In genomic region chr20:51050636-51051035, GRCh38 we compare ENCODE assay signal across 22 cellular contexts.
"Had no signal": no experiment of that assay in that cellular context is flagged by ENCODE, and none has a peak within 500 bp of the region (broad histone marks: within the 10 kb centered on the region; RNA-seq: fewer than 3 reads in every experiment).

No MANE protein-coding gene starts in this region.

- H3K27me3 Mint-ChIP-seq: type B pancreatic cell had no signal

- ATAC-seq: left colon; naive thymus-derived CD4-positive, alpha-beta T cell; stimulated activated naive B cell treated with anti-CD40 and anti-IgM and Interleukin-4, amounts not matched to agents 10 μg/mL and 1 μg/mL and 100 μg/mL, for 72 hours had no signal

- H3K36me3 ChIP-seq: colonic mucosa, stomach, thyroid gland, uterus had no signal

- H3K27ac Mint-ChIP-seq: endodermal cell; naive thymus-derived CD4-positive, alpha-beta T cell; stimulated activated naive B cell treated with anti-CD40 and anti-IgM and Interleukin-4, amounts not matched to agents 10 μg/mL and 1 μg/mL and 100 μg/mL, for 72 hours; type B pancreatic cell had no signal

- H3K9me3 ChIP-seq: colonic mucosa, thyroid gland, uterus had no signal

- H3K36me3 Mint-ChIP-seq: naive thymus-derived CD4-positive, alpha-beta T cell; stimulated activated naive B cell treated with anti-CD40 and anti-IgM and Interleukin-4, amounts not matched to agents 10 μg/mL and 1 μg/mL and 100 μg/mL, for 72 hours; type B pancreatic cell had no signal

- H3K4me1 Mint-ChIP-seq: naive thymus-derived CD4-positive, alpha-beta T cell had no signal

- H3K4me3 ChIP-seq: colonic mucosa, hepatocyte, stomach, thyroid gland, uterus had no signal

- DNase-seq: colonic mucosa; dermis blood vessel endothelial cell; effector CD4-positive, alpha-beta T cell; endodermal cell; erythroblast; foreskin melanocyte; head of caudate nucleus; left colon; mesendoderm; naive thymus-derived CD4-positive, alpha-beta T cell; posterior cingulate gyrus; right cardiac atrium; stimulated activated CD4-positive, alpha-beta T cell treated with anti-CD3 and anti-CD28 coated beads, Interleukin-15, amount 100 ng/mL, for 24 hours; stimulated activated CD4-positive, alpha-beta T cell treated with anti-CD3 and anti-CD28 coated beads, Interleukin-1b, Interleukin-23, amount 100 ng/mL, for 48 hours; stimulated activated CD4-positive, alpha-beta T cell treated with anti-CD3 and anti-CD28 coated beads, Interleukin-4, amount 100 ng/mL, for 24 hours; stimulated activated naive B cell treated with anti-CD40 and anti-IgM and Interleukin-4, amounts not matched to agents 10 μg/mL and 1 μg/mL and 100 μg/mL, for 72 hours; stomach; substantia nigra; thyroid gland; uterus had no signal

- H3K9me3 Mint-ChIP-seq: type B pancreatic cell had no signal

- H3K27me3 ChIP-seq: colonic mucosa, thyroid gland, uterus had no signal

- H3K4me3 Mint-ChIP-seq: endodermal cell; naive thymus-derived CD4-positive, alpha-beta T cell; stimulated activated naive B cell treated with anti-CD40 and anti-IgM and Interleukin-4, amounts not matched to agents 10 μg/mL and 1 μg/mL and 100 μg/mL, for 72 hours; type B pancreatic cell had no signal

- H3K4me1 ChIP-seq: colonic mucosa, stomach, thyroid gland, uterus had no signal

- H3K27ac ChIP-seq: colonic mucosa, hepatocyte, stomach, thyroid gland, uterus had no signal
